In the genomic region with DNA sequence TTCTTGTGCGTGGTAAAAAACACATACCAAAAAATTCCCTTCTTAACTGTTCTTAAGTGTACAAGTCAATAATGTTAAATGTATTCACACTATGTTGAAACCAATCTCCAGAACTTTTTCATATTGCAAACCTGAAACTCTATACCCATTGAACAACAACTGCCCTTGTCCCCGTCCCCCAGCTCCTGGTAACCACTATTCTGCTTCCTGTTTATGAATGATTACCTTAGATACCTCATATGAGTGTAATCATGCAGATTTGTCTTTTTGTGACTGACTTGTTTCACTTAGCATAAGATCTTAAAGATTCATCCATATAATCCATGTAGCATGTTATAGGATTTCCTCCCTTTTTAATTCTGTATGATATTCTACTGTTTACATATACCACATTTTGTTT, we compare ENCODE assay signal across 26 cellular contexts. TPM values are rescaled to one million over a fixed set of nuclear protein-coding genes. Genes with fewer than 3 reads are reported as not detected.
A peak's percentile ranks its signal among the peaks of the same experiment; 100 is the strongest.
DNase-seq lines count a peak whose midpoint lies in the region; ATAC-seq and FAIRE-seq lines count a peak whose summit lies in the region.
"Had no signal": no experiment of that assay in that cellular context is flagged by ENCODE, and none has a peak within 500 bp of the region (broad histone marks: within the 10 kb centered on the region; RNA-seq: fewer than 3 reads in every experiment).

No MANE protein-coding gene starts in this region.

- peak; percentile 3 for DNase-seq in NCI-H748 (lab: John Stamatoyannopoulos, UW; ENCODE audit: unreplicated experiment)
- DNase-seq in NCI-H748 treated with DMSO at 0.1 percent for 48 hours (lab: John Stamatoyannopoulos, UW): no peak
- DNase-seq in GM19239 (ENCODE audit: insufficient read length, low spot score): no peak
- DNase-seq in NAMALWA (ENCODE audit: low spot score): peak; percentile 5
- peak; percentile 2 for DNase-seq in dermis blood vessel endothelial cell
- DNase-seq in GM19238 (ENCODE audit: insufficient read length, low spot score): no peak
- DNase-seq: COR-L47, DMS79, EL, GDM1, HCEC 1CT, KG1, MG63, NCI-H1092, NCI-H1417 treated with DMSO at 0.1 percent for 48 hours, NCI-H1694 treated with DMSO at 0.1 percent for 48 hours, NCI-H2107, NCI-H524, NCI-H82, PC-9 had no signal

- FAIRE-seq in GM19239 (lab: Jason Lieb, UNC): peak; percentile 53
- FAIRE-seq: H1 had no signal

- no peak for ATAC-seq in GM19395 (IDR thresholded peaks at IDR 0.05; ENCODE audit: unreplicated experiment)
- ATAC-seq: Right ventricle myocardium inferior had no signal

RNA-seq across cellular contexts. Expression of a gene that starts 59.9 kb away (rescaled TPM):
- total RNA-seq in dermis blood vessel endothelial cell: not detected in 2 replicates
- total RNA-seq: A172, H1, PC-9, Right ventricle myocardium inferior, RPMI7951, SJCRH30 had no signal

Comparison
In these comparisons a context has a peak if more than half of its experiments do, and no peak if none do; other contexts are left out.
1. DNase-seq: peak in NCI-H748 (single experiment), NAMALWA (single experiment) and dermis blood vessel endothelial cell (single experiment); none in NCI-H748 treated with DMSO at 0.1 percent for 48 hours (single experiment), GM19239 (single experiment) and GM19238 (single experiment).